Comparison of ENCODE assay signal across 1 cellular context in the genomic region with DNA sequence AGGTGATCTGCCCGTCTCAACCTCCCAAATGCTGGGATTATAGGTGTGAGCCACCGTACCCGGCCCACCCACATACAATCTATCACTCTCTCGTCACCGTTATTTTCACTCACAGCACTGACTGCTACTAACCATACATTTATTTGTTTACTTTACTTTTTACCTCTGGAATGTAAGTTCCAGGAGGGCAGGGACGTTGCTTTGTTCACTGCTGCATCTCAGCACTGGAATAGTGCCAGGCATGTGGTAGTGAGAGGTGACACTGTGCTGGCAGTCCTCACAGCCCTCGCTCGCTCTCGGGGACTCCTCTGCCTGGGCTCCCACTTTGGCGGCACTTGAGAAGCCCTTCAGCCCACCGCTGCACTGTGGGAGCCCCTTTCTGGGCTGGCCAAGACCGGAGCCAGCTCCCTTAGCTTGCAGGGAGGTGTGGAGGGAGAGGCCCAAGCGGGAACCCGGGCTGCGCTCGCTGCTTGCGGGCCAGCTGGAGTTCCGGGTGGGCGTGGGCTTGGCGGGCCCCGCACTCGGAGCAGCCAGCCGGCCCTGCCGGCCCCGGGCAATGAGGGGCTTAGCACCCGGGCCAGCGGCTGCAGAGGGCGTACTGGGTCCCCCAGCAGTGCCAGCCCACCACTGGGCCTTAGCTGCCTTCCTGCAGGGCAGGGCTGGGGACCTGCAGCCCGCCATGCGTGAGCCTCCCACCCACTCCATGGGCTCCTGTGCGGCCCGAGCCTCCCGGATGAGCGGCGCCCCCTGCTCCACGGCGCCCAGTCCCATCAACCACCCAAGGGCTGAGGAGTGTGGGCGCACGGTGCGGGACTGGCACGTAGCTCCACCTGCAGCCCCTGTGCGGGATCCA.
TF ChIP-seq lines count a peak whose summit lies in the region.

No MANE protein-coding gene starts in this region.

TF ChIP-seq in HepG2, 621 proteins besides CTCF, POLR2A, EP300 and RAD21 (continued from another document):
- TF ChIP-seq, protein P1, sequence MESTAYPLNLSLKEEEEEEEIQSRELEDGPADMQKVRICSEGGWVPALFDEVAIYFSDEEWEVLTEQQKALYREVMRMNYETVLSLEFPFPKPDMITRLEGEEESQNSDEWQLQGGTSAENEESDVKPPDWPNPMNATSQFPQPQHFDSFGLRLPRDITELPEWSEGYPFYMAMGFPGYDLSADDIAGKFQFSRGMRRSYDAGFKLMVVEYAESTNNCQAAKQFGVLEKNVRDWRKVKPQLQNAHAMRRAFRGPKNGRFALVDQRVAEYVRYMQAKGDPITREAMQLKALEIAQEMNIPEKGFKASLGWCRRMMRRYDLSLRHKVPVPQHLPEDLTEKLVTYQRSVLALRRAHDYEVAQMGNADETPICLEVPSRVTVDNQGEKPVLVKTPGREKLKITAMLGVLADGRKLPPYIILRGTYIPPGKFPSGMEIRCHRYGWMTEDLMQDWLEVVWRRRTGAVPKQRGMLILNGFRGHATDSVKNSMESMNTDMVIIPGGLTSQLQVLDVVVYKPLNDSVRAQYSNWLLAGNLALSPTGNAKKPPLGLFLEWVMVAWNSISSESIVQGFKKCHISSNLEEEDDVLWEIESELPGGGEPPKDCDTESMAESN (CRISPR knock-in tag; conservative IDR thresholded peaks at IDR 0.05) = peak; percentile 70; the same call in 1 of the 2 replicates
